In the genomic region with DNA sequence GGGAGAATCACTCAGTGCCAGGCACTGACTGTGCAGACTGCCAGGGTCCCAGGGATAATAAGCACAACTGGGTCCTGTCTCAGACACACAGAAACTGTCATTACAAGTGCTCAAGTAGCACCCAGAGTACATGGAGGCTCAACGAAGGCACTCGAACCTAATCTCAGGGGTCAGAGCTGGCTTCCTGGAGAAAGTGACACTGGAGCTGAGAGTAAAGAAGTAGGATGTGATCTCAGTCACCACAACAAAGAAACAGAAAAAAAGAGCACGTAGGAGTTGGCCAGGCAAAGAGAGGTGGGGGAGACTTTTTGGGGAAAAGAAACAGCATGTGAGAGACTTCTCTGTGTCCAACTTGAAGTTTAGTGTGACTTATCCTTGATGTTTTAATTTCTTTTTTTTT, we compare ENCODE assay signal across 1 cellular context.
TF ChIP-seq lines count a peak whose summit lies in the region.

No MANE protein-coding gene starts in this region.

TF ChIP-seq in GM12878, 131 proteins besides CTCF, POLR2A, EP300 and RAD21 (continued from another document):
- TF ChIP-seq, protein P1, sequence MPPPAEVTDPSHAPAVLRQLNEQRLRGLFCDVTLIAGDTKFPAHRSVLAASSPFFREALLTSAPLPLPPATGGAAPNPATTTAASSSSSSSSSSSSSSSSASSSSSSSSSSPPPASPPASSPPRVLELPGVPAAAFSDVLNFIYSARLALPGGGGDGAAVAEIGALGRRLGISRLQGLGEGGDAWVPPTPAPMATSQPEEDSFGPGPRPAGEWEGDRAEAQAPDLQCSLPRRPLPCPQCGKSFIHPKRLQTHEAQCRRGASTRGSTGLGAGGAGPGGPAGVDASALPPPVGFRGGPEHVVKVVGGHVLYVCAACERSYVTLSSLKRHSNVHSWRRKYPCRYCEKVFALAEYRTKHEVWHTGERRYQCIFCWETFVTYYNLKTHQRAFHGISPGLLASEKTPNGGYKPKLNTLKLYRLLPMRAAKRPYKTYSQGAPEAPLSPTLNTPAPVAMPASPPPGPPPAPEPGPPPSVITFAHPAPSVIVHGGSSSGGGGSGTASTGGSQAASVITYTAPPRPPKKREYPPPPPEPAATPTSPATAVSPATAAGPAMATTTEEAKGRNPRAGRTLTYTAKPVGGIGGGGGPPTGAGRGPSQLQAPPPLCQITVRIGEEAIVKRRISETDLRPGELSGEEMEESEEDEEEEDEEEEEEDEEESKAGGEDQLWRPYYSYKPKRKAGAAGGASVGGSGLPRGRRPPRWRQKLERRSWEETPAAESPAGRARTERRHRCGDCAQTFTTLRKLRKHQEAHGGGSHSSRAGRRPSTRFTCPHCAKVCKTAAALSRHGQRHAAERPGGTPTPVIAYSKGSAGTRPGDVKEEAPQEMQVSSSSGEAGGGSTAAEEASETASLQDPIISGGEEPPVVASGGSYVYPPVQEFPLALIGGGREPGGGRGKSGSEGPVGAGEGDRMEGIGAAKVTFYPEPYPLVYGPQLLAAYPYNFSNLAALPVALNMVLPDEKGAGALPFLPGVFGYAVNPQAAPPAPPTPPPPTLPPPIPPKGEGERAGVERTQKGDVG (CRISPR knock-in tag; IDR thresholded peaks at IDR 0.05): no peak
- no peak for TF ChIP-seq HCFC1 (IDR thresholded peaks at IDR 0.05; ENCODE audit: low read length)
